35 cellular contexts compared by ENCODE assay signal in the genomic region with DNA sequence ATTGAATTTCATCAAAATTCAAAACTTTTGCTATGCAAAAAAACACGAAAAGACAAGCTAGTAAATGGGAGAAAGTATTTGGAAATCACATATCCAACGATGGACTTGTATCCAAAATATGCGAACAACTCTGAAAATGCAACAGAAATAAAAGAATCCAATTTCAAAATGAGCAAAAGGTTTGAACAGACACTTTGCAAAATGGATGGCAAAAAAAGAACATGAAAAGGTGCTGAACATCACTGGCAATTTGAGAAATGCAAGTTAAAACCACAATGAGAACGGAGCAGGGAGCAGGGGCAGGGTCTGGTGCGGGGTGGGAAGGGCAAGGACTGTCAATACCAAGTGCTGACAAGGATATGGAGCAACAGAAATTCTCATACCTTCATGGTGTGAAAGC.
"Had no signal": no experiment of that assay in that cellular context is flagged by ENCODE, and none has a peak within 500 bp of the region (broad histone marks: within the 10 kb centered on the region; RNA-seq: fewer than 3 reads in every experiment).

No MANE protein-coding gene starts in this region.

- DNase-seq: Karpas-422, Kasumi-1, MG63, MM.1S, MV-4-11, NCI-H1048, NCI-H1092, NCI-H1092 treated with DMSO at 0.1 percent for 48 hours, NCI-H1105, NCI-H1105 treated with DMSO at 0.1 percent for 48 hours, NCI-H1417, NCI-H1417 treated with DMSO at 0.1 percent for 48 hours, NCI-H1436, NCI-H1436 treated with DMSO at 0.1 percent for 48 hours, NCI-H146, NCI-H1694, NCI-H1694 treated with DMSO at 0.1 percent for 48 hours, NCI-H187, NCI-H187 treated with DMSO at 0.1 percent for 48 hours, NCI-H1930, NCI-H2029, NCI-H2029 treated with DMSO at 0.1 percent for 48 hours, NCI-H2081, NCI-H2081 treated with DMSO at 0.1 percent for 48 hours, NCI-H2107, NCI-H2171, NCI-H2171 treated with DMSO at 0.1 percent for 48 hours, NCI-H2227 treated with DMSO at 0.1 percent for 48 hours, NCI-H226, NCI-H345, NCI-H446, NCI-H446 treated with DMSO at 0.1 percent for 48 hours, NCI-H510A, NCI-H510A treated with DMSO at 0.1 percent for 48 hours, NCI-H524 had no signal

- H3K4me3 ChIP-seq: MG63 had no signal

- H3K36me3 ChIP-seq: MG63 had no signal

- H3K27me3 ChIP-seq: MG63 had no signal

- H3K9me3 ChIP-seq: MG63 had no signal
